In genomic region chr21:30740462-30740861, GRCh38 we compare ENCODE assay signal across 34 cellular contexts. TPM values are rescaled to one million over a fixed set of nuclear protein-coding genes. Genes with fewer than 3 reads are reported as not detected.
"Had no signal": no experiment of that assay in that cellular context is flagged by ENCODE, and none has a peak within 500 bp of the region (broad histone marks: within the 10 kb centered on the region; RNA-seq: fewer than 3 reads in every experiment).

No MANE protein-coding gene starts in this region.

- ATAC-seq: effector memory CD8-positive, alpha-beta T cell; esophagus mucosa; gastrocnemius medialis; heart right ventricle; left cardiac atrium; left lung; left ventricle myocardium superior; lower lobe of right lung; mucosa of descending colon had no signal

- H3K4me1 ChIP-seq: colonic mucosa, esophagus squamous epithelium, gastrocnemius medialis, heart right ventricle, left lung, lower lobe of right lung had no signal

- DNase-seq: colonic mucosa; cortex of kidney; effector CD8-positive, alpha-beta T cell; effector memory CD8-positive, alpha-beta T cell; endodermal cell; erythroblast; esophagus squamous epithelium; foreskin fibroblast; foreskin melanocyte; gastrocnemius medialis; glutamatergic neuron; head of caudate nucleus; heart right ventricle; hippocampal formation; left cardiac atrium; left lung; left ventricle myocardium superior; lower lobe of right lung; mesenchymal stem cell; mucosa of descending colon; naive B cell had no signal

- FAIRE-seq: endometrium, islet of Langerhans, keratinocyte had no signal

- H3K36me3 ChIP-seq: colonic mucosa, esophagus squamous epithelium, gastrocnemius medialis, heart right ventricle, left lung, lower lobe of right lung had no signal

- H3K27me3 ChIP-seq: colonic mucosa, esophagus squamous epithelium, gastrocnemius medialis, left lung had no signal

- H3K9me3 ChIP-seq: colonic mucosa, esophagus squamous epithelium, gastrocnemius medialis, heart right ventricle, lower lobe of right lung had no signal

- H3K4me3 ChIP-seq: colonic mucosa, esophagus squamous epithelium, gastrocnemius medialis, heart right ventricle, left lung, lower lobe of right lung, mucosa of descending colon had no signal

- H3K27ac ChIP-seq: colonic mucosa, epithelial cell of prostate, esophagus squamous epithelium, gastrocnemius medialis, heart right ventricle, left lung, lower lobe of right lung had no signal

RNA-seq across cellular contexts. Expression of gene KRTAP21-2, which starts 6.6 kb away (rescaled TPM):
- total RNA-seq: colonic mucosa, dermis microvascular lymphatic vessel endothelial cell, endodermal cell, esophagus mucosa, esophagus squamous epithelium, gastrocnemius medialis, glomerular endothelial cell, heart right ventricle, kidney epithelial cell, left cardiac atrium, left lung, left ventricle myocardium superior, lower lobe of right lung, lung microvascular endothelial cell, mesenteric fat pad, mesothelial cell of epicardium, mucosa of descending colon, myocyte had no signal
- polyA plus RNA-seq: heart right ventricle, keratinocyte had no signal

RNA-seq across cellular contexts. Expression of gene KRTAP21-1, which starts 14.8 kb away (rescaled TPM):
- total RNA-seq: colonic mucosa, dermis microvascular lymphatic vessel endothelial cell, endodermal cell, esophagus mucosa, esophagus squamous epithelium, gastrocnemius medialis, glomerular endothelial cell, heart right ventricle, kidney epithelial cell, left cardiac atrium, left lung, left ventricle myocardium superior, lower leg skin, lower lobe of right lung, lung microvascular endothelial cell, mesenteric fat pad, mesothelial cell of epicardium, mucosa of descending colon, myocyte had no signal
- polyA plus RNA-seq: heart right ventricle, keratinocyte had no signal

RNA-seq across cellular contexts. Expression of gene KRTAP21-3, which starts 21.9 kb away (rescaled TPM):
- total RNA-seq: colonic mucosa, dermis microvascular lymphatic vessel endothelial cell, endodermal cell, esophagus mucosa, esophagus squamous epithelium, gastrocnemius medialis, glomerular endothelial cell, heart right ventricle, kidney epithelial cell, left cardiac atrium, left lung, left ventricle myocardium superior, lower leg skin, lower lobe of right lung, lung microvascular endothelial cell, mesenteric fat pad, mesothelial cell of epicardium, mucosa of descending colon, myocyte had no signal
- polyA plus RNA-seq: heart right ventricle, keratinocyte had no signal
